8 cellular contexts compared by ENCODE assay signal in the genomic region with DNA sequence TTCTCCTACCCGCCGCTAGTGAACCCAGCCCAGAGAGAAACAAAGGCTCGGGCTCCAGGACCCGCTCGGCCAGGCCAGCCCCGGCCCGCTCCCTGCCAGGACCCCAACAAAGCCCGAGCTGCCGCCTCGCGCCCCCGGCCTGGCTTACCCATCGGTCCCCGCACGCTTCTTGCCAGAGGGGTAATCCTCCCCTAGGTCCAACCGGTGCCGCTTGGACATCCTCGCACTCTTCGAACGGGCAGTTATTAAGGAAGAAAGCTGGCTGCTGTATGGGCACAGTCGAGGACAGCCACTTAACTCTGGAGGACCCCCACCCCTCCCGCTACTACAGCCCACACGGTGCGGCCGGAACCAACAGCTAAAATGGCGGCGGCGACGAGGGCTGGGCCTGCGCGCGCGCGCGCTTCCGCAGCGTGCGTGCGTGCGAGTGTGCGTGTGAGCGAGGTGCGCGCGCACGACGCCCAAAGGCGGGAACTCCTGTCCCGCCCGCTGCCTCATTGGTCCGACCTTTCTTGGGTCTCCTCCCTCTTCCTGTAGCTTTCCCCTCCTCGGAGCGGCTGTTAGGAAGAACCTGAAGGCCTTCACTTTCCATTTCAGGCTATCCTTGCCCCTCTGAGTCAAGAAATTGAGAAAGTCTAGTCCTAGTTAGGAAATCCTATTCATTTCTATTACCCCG. TPM values are rescaled to one million over a fixed set of nuclear protein-coding genes. Genes with fewer than 3 reads are reported as not detected.
A peak's percentile ranks its signal among the peaks of the same experiment; 100 is the strongest.
DNase-seq lines count a peak whose midpoint lies in the region; ATAC-seq and TF ChIP-seq lines count a peak whose summit lies in the region.

A gene (minus strand): TSS at position 380 of the 676 bp plus-strand sequence. CDS start 161 bp downstream, at position 219.

- no peaks in the 10 kb centered on the region for H3K9me2 ChIP-seq in SK-N-SH

- H3K79me2 ChIP-seq in SK-N-SH (ENCODE audit: insufficient read depth), result peaks cover 51% of the 10 kb centered on the region

- TF ChIP-seq RAD21 in SK-N-SH (IDR thresholded peaks at IDR 0.05; ENCODE audit: low read length), result no peak

- CTCF ChIA-PET in SK-N-SH (lab: Yijun Ruan, JAX), result interaction anchor here (0.6 to 1.2 kb wide), 5 partner anchors 8 to 96 kb away, joined by 3 to 6 read pairs (median 4); no protein-coding TSS in a partner anchor

- no peaks in the 10 kb centered on the region for H3K9me3 Mint-ChIP-seq in activated naive CD4-positive, alpha-beta T cell treated with anti-CD3 and anti-CD28 coated beads, Interleukin-2, amount 50 U/mL, for 24 hours

- no peaks in the 10 kb centered on the region for H3K27me3 Mint-ChIP-seq in activated naive CD4-positive, alpha-beta T cell treated with anti-CD3 and anti-CD28 coated beads, Interleukin-2, amount 50 U/mL, for 24 hours

- H4K20me1 ChIP-seq in SK-N-SH (ENCODE audit: insufficient read depth), result peaks cover 42% of the 10 kb centered on the region

- H3K4me1 Mint-ChIP-seq in activated naive CD4-positive, alpha-beta T cell treated with anti-CD3 and anti-CD28 coated beads, Interleukin-2, amount 50 U/mL, for 24 hours, result peaks cover 42% of the 10 kb centered on the region

- peak; percentile 87 for ATAC-seq in HG02571 (IDR thresholded peaks at IDR 0.05; ENCODE audit: unreplicated experiment)

- TF ChIP-seq CTCF in GM06990 (IDR thresholded peaks at IDR 0.05; ENCODE audit: insufficient read depth, low read length, poor library complexity, severe bottlenecking) (no peak), SK-N-SH (IDR thresholded peaks at IDR 0.05) (0 out of 2 replicates have a peak, but pooled peaks have one; percentile 10)

- H3F3A ChIP-seq in SK-N-SH (replicated peaks; ENCODE audit: insufficient read depth), result no peaks in the 10 kb centered on the region

- H3K27ac ChIP-seq in SK-N-SH (ENCODE audit: low read depth in 2 of 2, low read length in 1 of 2), result peak within 1 kb of the TSS; percentile 91 to 92

- no peak for TF ChIP-seq EP300 in SK-N-SH (IDR thresholded peaks at IDR 0.05; ENCODE audit: borderline replicate concordance in 1 of 2, low read depth in 1 of 2, low read length in 1 of 2)

- no peaks in the 10 kb centered on the region for H3K9me3 ChIP-seq in SK-N-SH

- peaks cover 8 to 11% of the 10 kb centered on the region in 2 experiments; a peak in 2 of 4 replicates for H3K4me1 ChIP-seq in SK-N-SH (ENCODE audit: control insufficient read depth in 1 of 2, insufficient read depth in 2 of 2, low read depth in 1 of 2, low read length in 1 of 2)

- H3K27me3 ChIP-seq in GM06990 (replicated peaks; ENCODE audit: control insufficient read depth, insufficient read depth, low read length), result no peaks in the 10 kb centered on the region
- no peaks in the 10 kb centered on the region for H3K27me3 ChIP-seq in SK-N-SH (ENCODE audit: insufficient read depth)

- DNase-seq in GM06990 (ENCODE audit: extremely low read depth, insufficient read length), result peak; percentile 98
- peak; percentile 86 for DNase-seq in NCI-H1048 (lab: John Stamatoyannopoulos, UW)
- peak; percentile 93 for DNase-seq in SK-N-SH
- peak; percentile 92 for DNase-seq in germinal center (ENCODE audit: low spot score)
- peak; percentile 83 for DNase-seq in non-pigmented ciliary epithelial cell (ENCODE audit: low read depth)
- DNase-seq in superior temporal gyrus (ENCODE audit: extremely low spot score), result peak; percentile 97

- peak within 1 kb of the TSS; percentile 99 for H3K9ac ChIP-seq in SK-N-SH

- H3K36me3 Mint-ChIP-seq in activated naive CD4-positive, alpha-beta T cell treated with anti-CD3 and anti-CD28 coated beads, Interleukin-2, amount 50 U/mL, for 24 hours, result peaks cover 14% of the 10 kb centered on the region

- H3K36me3 ChIP-seq in GM06990 (ENCODE audit: control insufficient read depth, insufficient read depth, low read length), result no peaks in the 10 kb centered on the region; the same call in 1 of the 2 replicates
- H3K36me3 ChIP-seq in SK-N-SH (replicated peaks in 1 of 2; ENCODE audit: control insufficient read depth in 1 of 2, insufficient read depth in 2 of 2, low read length in 1 of 2), result peaks cover 3% of the 10 kb centered on the region in 2 experiments

- H3K27ac Mint-ChIP-seq in activated naive CD4-positive, alpha-beta T cell treated with anti-CD3 and anti-CD28 coated beads, Interleukin-2, amount 50 U/mL, for 24 hours, result peak within 1 kb of the TSS; percentile 99

- peak within 1 kb of the TSS; percentile 99 for H2AFZ ChIP-seq in SK-N-SH (ENCODE audit: low read depth)

- POLR2A ChIA-PET in SK-N-SH (lab: Yijun Ruan, JAX), result interaction anchor here (0.5 to 1.4 kb wide), 4 partner anchors 8 to 30 kb away, joined by 3 to 8 read pairs (median 4); no protein-coding TSS in a partner anchor

- H3K4me2 ChIP-seq in SK-N-SH, result peak within 1 kb of the TSS; percentile 79

- peak within 1 kb of the TSS; percentile 99 for H3K4me3 ChIP-seq in GM06990 (replicated peaks; ENCODE audit: low read depth, low read length)
- H3K4me3 ChIP-seq in SK-N-SH (ENCODE audit: low read depth in 2 of 2, low read length in 1 of 2), result peak within 1 kb of the TSS; percentile 74 to 93

- 3% methylated on average over 8 of the region's 54 CpGs for WGBS in SK-N-SH (ENCODE audit: low lambda C conversion rate)

- H3K4me3 Mint-ChIP-seq in activated naive CD4-positive, alpha-beta T cell treated with anti-CD3 and anti-CD28 coated beads, Interleukin-2, amount 50 U/mL, for 24 hours, result peak within 1 kb of the TSS; percentile 99

TF ChIP-seq in SK-N-SH, 30 proteins besides CTCF, POLR2A, EP300 and RAD21 (continues in another document):
- TF ChIP-seq, protein P1, sequence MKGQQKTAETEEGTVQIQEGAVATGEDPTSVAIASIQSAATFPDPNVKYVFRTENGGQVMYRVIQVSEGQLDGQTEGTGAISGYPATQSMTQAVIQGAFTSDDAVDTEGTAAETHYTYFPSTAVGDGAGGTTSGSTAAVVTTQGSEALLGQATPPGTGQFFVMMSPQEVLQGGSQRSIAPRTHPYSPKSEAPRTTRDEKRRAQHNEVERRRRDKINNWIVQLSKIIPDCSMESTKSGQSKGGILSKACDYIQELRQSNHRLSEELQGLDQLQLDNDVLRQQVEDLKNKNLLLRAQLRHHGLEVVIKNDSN (IDR thresholded peaks at IDR 0.05; ENCODE audit: borderline replicate concordance, low read depth), result no peak
- TF ChIP-seq NFIC (IDR thresholded peaks at IDR 0.05; ENCODE audit: borderline replicate concordance) (no peak), MXI1 (IDR thresholded peaks at IDR 0.05; ENCODE audit: low read depth, low read length) (peak; percentile 78), MEF2A (IDR thresholded peaks at IDR 0.05; ENCODE audit: borderline replicate concordance, low read depth) (no peak), RXRA (IDR thresholded peaks at IDR 0.05; ENCODE audit: borderline replicate concordance, low read depth) (no peak), TCF12 (IDR thresholded peaks at IDR 0.05) (no peak), TAF1 (IDR thresholded peaks at IDR 0.05; ENCODE audit: borderline replicate concordance, low read depth, low read length) (peak; percentile 75), NRF1 (IDR thresholded peaks at IDR 0.05; ENCODE audit: low read depth, low read length) (peak; percentile 83), CHD2 (IDR thresholded peaks at IDR 0.05; ENCODE audit: low read length, partially characterized antibody) (peak; percentile 47), ELF1 (IDR thresholded peaks at IDR 0.05) (peak; percentile 61), SMC3 (IDR thresholded peaks at IDR 0.05; ENCODE audit: low read depth, low read length) (no peak), RCOR1 (IDR thresholded peaks at IDR 0.05; ENCODE audit: low read length) (no peak), YY1 (IDR thresholded peaks at IDR 0.05; ENCODE audit: low read depth) (peak; percentile 93), TEAD4 (IDR thresholded peaks at IDR 0.05; ENCODE audit: borderline replicate concordance, insufficient read depth) (no peak), JUND (IDR thresholded peaks at IDR 0.05) (no peak), GABPA (IDR thresholded peaks at IDR 0.05; ENCODE audit: low read depth) (peak; percentile 69), POLR2AphosphoS5 (IDR thresholded peaks at IDR 0.05; ENCODE audit: low read depth, low read length) (peak; percentile 90)
- TF ChIP-seq, protein P2, sequence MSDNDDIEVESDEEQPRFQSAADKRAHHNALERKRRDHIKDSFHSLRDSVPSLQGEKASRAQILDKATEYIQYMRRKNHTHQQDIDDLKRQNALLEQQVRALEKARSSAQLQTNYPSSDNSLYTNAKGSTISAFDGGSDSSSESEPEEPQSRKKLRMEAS (IDR thresholded peaks at IDR 0.05; ENCODE audit: low read depth), result peak; percentile 77; the same call in 1 of the 2 replicates
- TF ChIP-seq, protein P3, sequence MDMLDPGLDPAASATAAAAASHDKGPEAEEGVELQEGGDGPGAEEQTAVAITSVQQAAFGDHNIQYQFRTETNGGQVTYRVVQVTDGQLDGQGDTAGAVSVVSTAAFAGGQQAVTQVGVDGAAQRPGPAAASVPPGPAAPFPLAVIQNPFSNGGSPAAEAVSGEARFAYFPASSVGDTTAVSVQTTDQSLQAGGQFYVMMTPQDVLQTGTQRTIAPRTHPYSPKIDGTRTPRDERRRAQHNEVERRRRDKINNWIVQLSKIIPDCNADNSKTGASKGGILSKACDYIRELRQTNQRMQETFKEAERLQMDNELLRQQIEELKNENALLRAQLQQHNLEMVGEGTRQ (IDR thresholded peaks at IDR 0.05; ENCODE audit: borderline replicate concordance, low read depth, low read length), result no peak
- TF ChIP-seq, protein P4, sequence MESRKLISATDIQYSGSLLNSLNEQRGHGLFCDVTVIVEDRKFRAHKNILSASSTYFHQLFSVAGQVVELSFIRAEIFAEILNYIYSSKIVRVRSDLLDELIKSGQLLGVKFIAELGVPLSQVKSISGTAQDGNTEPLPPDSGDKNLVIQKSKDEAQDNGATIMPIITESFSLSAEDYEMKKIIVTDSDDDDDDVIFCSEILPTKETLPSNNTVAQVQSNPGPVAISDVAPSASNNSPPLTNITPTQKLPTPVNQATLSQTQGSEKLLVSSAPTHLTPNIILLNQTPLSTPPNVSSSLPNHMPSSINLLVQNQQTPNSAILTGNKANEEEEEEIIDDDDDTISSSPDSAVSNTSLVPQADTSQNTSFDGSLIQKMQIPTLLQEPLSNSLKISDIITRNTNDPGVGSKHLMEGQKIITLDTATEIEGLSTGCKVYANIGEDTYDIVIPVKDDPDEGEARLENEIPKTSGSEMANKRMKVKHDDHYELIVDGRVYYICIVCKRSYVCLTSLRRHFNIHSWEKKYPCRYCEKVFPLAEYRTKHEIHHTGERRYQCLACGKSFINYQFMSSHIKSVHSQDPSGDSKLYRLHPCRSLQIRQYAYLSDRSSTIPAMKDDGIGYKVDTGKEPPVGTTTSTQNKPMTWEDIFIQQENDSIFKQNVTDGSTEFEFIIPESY (IDR thresholded peaks at IDR 0.05; ENCODE audit: borderline replicate concordance, low read depth), result no peak

RNA-seq across cellular contexts. Expression of the gene that starts here (rescaled TPM):
- polyA plus RNA-seq in SK-N-SH (2012; rRNA removed), result 63.3 and 81.9 TPM in 2 replicates
- polyA plus RNA-seq in SK-N-SH (2012; cell fraction: cytosol; rRNA removed), result 71.2 and 74.6 TPM in 2 replicates
- polyA plus RNA-seq in SK-N-SH (2012; cell fraction: nucleus; rRNA removed), result 75.7 and 172 TPM in 2 replicates

Comparison
In these comparisons a context has a peak if more than half of its experiments do, and no peak if none do; other contexts are left out.
1. Peak in every context shown above with its lines: DNase-seq, ATAC-seq, H3K4me3 ChIP-seq and H3K27ac ChIP-seq.